16 cellular contexts compared by ENCODE assay signal in the genomic region with DNA sequence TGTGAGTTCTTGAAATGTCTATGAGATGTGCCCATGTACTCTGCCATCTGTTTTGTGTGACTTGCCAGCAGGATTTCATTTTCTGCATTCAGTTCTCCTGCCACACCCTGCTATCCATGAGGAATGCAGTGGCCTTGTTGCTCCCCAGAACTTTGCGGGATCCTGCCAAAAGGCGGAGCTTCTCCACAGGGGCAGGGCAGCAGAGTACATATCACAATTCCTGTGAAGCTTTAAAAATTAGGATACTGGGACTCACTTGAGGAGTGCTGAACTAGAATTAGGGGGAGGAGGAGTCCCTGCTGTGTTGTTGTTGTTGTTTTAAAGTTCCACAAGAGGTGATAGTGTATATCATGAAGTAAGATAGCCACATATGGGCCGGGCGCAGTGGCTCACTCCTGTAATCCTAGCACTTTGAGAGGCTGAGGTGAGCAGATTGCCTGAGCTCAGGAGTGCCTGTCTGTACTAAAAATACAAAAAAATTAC.
DNase-seq lines count a peak whose midpoint lies in the region; ATAC-seq and TF ChIP-seq lines count a peak whose summit lies in the region.
"Had no signal": no experiment of that assay in that cellular context is flagged by ENCODE, and none has a peak within 500 bp of the region (broad histone marks: within the 10 kb centered on the region; RNA-seq: fewer than 3 reads in every experiment).

No MANE protein-coding gene starts in this region.

- H3K4me3 Mint-ChIP-seq in endodermal cell, result no peak overlapping the region
- H3K4me3 Mint-ChIP-seq in activated T-cell treated with anti-CD3 and anti-CD28 coated beads, Interleukin-2, amount 50 U/mL, for 24 hours, result no peak overlapping the region
- no peak overlapping the region for H3K4me3 Mint-ChIP-seq in activated CD4-positive, alpha-beta memory T cell treated with anti-CD3 and anti-CD28 coated beads for 36 hours
- H3K4me3 Mint-ChIP-seq: activated T-cell treated with anti-CD3 and anti-CD28 coated beads, Interleukin-2, amount 50 U/mL, for 72 hours; brain; H9; stimulated activated naive CD8-positive, alpha-beta T cell treated with anti-CD3 and anti-CD28 coated beads, Interleukin-15, amount 100 ng/mL, for 72 hours had no signal

- H3K4me1 Mint-ChIP-seq in endodermal cell, result peaks cover 38% of the 10 kb centered on the region
- H3K4me1 Mint-ChIP-seq in activated T-cell treated with anti-CD3 and anti-CD28 coated beads, Interleukin-2, amount 50 U/mL, for 24 hours (ENCODE audit: low read depth), result no peaks in the 10 kb centered on the region
- H3K4me1 Mint-ChIP-seq in activated CD4-positive, alpha-beta memory T cell treated with anti-CD3 and anti-CD28 coated beads for 36 hours (ENCODE audit: low read depth), result no peaks in the 10 kb centered on the region
- H3K4me1 Mint-ChIP-seq: stimulated activated naive CD8-positive, alpha-beta T cell treated with anti-CD3 and anti-CD28 coated beads, Interleukin-15, amount 100 ng/mL, for 72 hours had no signal

- intact Hi-C loops in Right ventricle myocardium inferior (cut with DNase I), result no loop called here
- intact Hi-C loops in cardiac septum (cut with DNase I), result loop anchor here (5.0 kb wide), 1 partner anchor 62 kb away; no protein-coding TSS in a partner anchor
- intact Hi-C loops in activated CD4-positive, alpha-beta memory T cell treated with anti-CD3 and anti-CD28 coated beads for 36 hours (cut with micrococcal nuclease), result no loop called here

- H3K9ac ChIP-seq in endodermal cell (ENCODE audit: extremely low read depth, low read length, poor library complexity, severe bottlenecking), result no peak overlapping the region

- H3K27ac Mint-ChIP-seq in endodermal cell, result no peak overlapping the region
- H3K27ac Mint-ChIP-seq in activated T-cell treated with anti-CD3 and anti-CD28 coated beads, Interleukin-2, amount 50 U/mL, for 24 hours, result no peak overlapping the region
- H3K27ac Mint-ChIP-seq in activated CD4-positive, alpha-beta memory T cell treated with anti-CD3 and anti-CD28 coated beads for 36 hours, result no peak overlapping the region
- H3K27ac Mint-ChIP-seq: activated T-cell treated with anti-CD3 and anti-CD28 coated beads, Interleukin-2, amount 50 U/mL, for 72 hours; H9; stimulated activated naive CD8-positive, alpha-beta T cell treated with anti-CD3 and anti-CD28 coated beads, Interleukin-15, amount 100 ng/mL, for 72 hours had no signal

- H3K27ac ChIP-seq in endodermal cell (ENCODE audit: low read depth, low read length) (no peak overlapping the region), lung (ENCODE audit: low read depth in 1 of 2, low read length in 1 of 2) (peak overlapping the region in 1 of 2 donors; percentile 39)
- H3K27ac ChIP-seq: esophagus muscularis mucosa had no signal

- H3K9me3 ChIP-seq in endodermal cell (ENCODE audit: control insufficient read depth, low read length), result peaks cover 24% of the 10 kb centered on the region
- peaks cover 0 to 4% of the 10 kb centered on the region in 2 donors for H3K9me3 ChIP-seq in lung (ENCODE audit: control insufficient read depth in 2 of 2, insufficient read depth in 1 of 2, low read length in 1 of 2)
- H3K9me3 ChIP-seq: esophagus muscularis mucosa had no signal

- TF ChIP-seq CTCF in endodermal cell (conservative IDR thresholded peaks at IDR 0.05) (no peak), lung (IDR thresholded peaks at IDR 0.05; ENCODE audit: control extremely low read depth, extremely low read depth) (no peak)

- CTCF ChIA-PET in activated CD4-positive, alpha-beta memory T cell treated with anti-CD3 and anti-CD28 coated beads for 36 hours (lab: Charles Lee), result no interaction called here

- no peaks in the 10 kb centered on the region for H3K27me3 Mint-ChIP-seq in endodermal cell (ENCODE audit: insufficient read depth)
- peaks cover 16% of the 10 kb centered on the region for H3K27me3 Mint-ChIP-seq in activated T-cell treated with anti-CD3 and anti-CD28 coated beads, Interleukin-2, amount 50 U/mL, for 24 hours
- H3K27me3 Mint-ChIP-seq in activated CD4-positive, alpha-beta memory T cell treated with anti-CD3 and anti-CD28 coated beads for 36 hours, result peaks cover 5% of the 10 kb centered on the region
- H3K27me3 Mint-ChIP-seq: brain; stimulated activated naive CD8-positive, alpha-beta T cell treated with anti-CD3 and anti-CD28 coated beads, Interleukin-15, amount 100 ng/mL, for 72 hours had no signal

- no peak for DNase-seq in Right ventricle myocardium inferior (ENCODE audit: missing footprints)
- no peak for DNase-seq in cardiac septum (ENCODE audit: low spot score)
- DNase-seq in endodermal cell, result peak; percentile 65
- DNase-seq in lung (ENCODE audit: low spot score), result peak; percentile 66
- no peak for DNase-seq in stimulated activated CD4-positive, alpha-beta T cell treated with anti-CD3 and anti-CD28 coated beads, Interleukin-2, amount 100 ng/mL, for 24 hours
- DNase-seq in activated T-cell treated with anti-CD3 and anti-CD28 coated beads, Interleukin-2, amount 50 U/mL, for 24 hours, result no peak
- no peak for DNase-seq in activated CD4-positive, alpha-beta memory T cell treated with anti-CD3 and anti-CD28 coated beads for 36 hours
- DNase-seq: 8988T; activated T-cell treated with anti-CD3 and anti-CD28 coated beads, Interleukin-2, amount 50 U/mL, for 72 hours; H9; RPMI8226; stimulated activated CD4-positive, alpha-beta T cell treated with anti-CD3 and anti-CD28 coated beads, Interleukin-2, amount 100 ng/mL, for 48 hours; stimulated activated naive CD8-positive, alpha-beta T cell treated with anti-CD3 and anti-CD28 coated beads, Interleukin-15, amount 100 ng/mL, for 72 hours had no signal

- ATAC-seq in Right ventricle myocardium inferior (peak; percentile 49), lung (ENCODE audit: insufficient read depth, low FRiP score) (no peak), HG03565 (IDR thresholded peaks at IDR 0.05; ENCODE audit: unreplicated experiment) (no peak)
- ATAC-seq: activated T-cell treated with anti-CD3 and anti-CD28 coated beads, Interleukin-2, amount 50 U/mL, for 72 hours; stimulated activated naive CD8-positive, alpha-beta T cell treated with anti-CD3 and anti-CD28 coated beads, Interleukin-15, amount 100 ng/mL, for 72 hours had no signal

- H3K4me1 ChIP-seq in endodermal cell (ENCODE audit: control insufficient read depth, insufficient read depth, low read length) (peaks cover 30% of the 10 kb centered on the region), lung (ENCODE audit: control insufficient read depth in 2 of 2, insufficient read depth in 2 of 2, low read length in 2 of 2) (peaks cover 21 to 32% of the 10 kb centered on the region in 2 donors)

- H3K9me3 Mint-ChIP-seq in endodermal cell, result peaks cover 33% of the 10 kb centered on the region
- no peaks in the 10 kb centered on the region for H3K9me3 Mint-ChIP-seq in activated T-cell treated with anti-CD3 and anti-CD28 coated beads, Interleukin-2, amount 50 U/mL, for 24 hours
- no peaks in the 10 kb centered on the region for H3K9me3 Mint-ChIP-seq in activated CD4-positive, alpha-beta memory T cell treated with anti-CD3 and anti-CD28 coated beads for 36 hours
- H3K9me3 Mint-ChIP-seq: stimulated activated naive CD8-positive, alpha-beta T cell treated with anti-CD3 and anti-CD28 coated beads, Interleukin-15, amount 100 ng/mL, for 72 hours had no signal

- H3K36me3 Mint-ChIP-seq in endodermal cell (ENCODE audit: low read depth), result peaks cover 18% of the 10 kb centered on the region
- no peaks in the 10 kb centered on the region for H3K36me3 Mint-ChIP-seq in activated T-cell treated with anti-CD3 and anti-CD28 coated beads, Interleukin-2, amount 50 U/mL, for 24 hours (ENCODE audit: low read depth)
- H3K36me3 Mint-ChIP-seq in activated CD4-positive, alpha-beta memory T cell treated with anti-CD3 and anti-CD28 coated beads for 36 hours, result no peaks in the 10 kb centered on the region

- POLR2A ChIA-PET in activated CD4-positive, alpha-beta memory T cell treated with anti-CD3 and anti-CD28 coated beads for 36 hours (lab: Charles Lee), result no interaction called here

- 70 to 87% methylated on average over 4 of the region's 4 CpGs for WGBS in endodermal cell (ENCODE audit: insufficient coverage in 1 of 2, insufficient read length in 1 of 2), 2 experiments
- WGBS in lung, 2 donors, result 71 to 74% methylated on average over 4 of the region's 4 CpGs

- H3K36me3 ChIP-seq in endodermal cell (ENCODE audit: control insufficient read depth, insufficient read depth, low read length), result peaks cover 36% of the 10 kb centered on the region
- H3K36me3 ChIP-seq in lung (ENCODE audit: control insufficient read depth in 2 of 2, insufficient read depth in 2 of 2, low read length in 2 of 2), result peaks cover 0 to 3% of the 10 kb centered on the region in 2 donors

- H3K27me3 ChIP-seq in endodermal cell (ENCODE audit: control insufficient read depth, insufficient read depth, low read length, poor library complexity, severe bottlenecking), result no peaks in the 10 kb centered on the region
- H3K27me3 ChIP-seq in lung (ENCODE audit: control insufficient read depth, insufficient read depth), result no peaks in the 10 kb centered on the region
- H3K27me3 ChIP-seq: esophagus muscularis mucosa had no signal

- H3K4me3 ChIP-seq in endodermal cell (ENCODE audit: low read length), result no peak overlapping the region
- no peak overlapping the region for H3K4me3 ChIP-seq in lung
- H3K4me3 ChIP-seq: esophagus muscularis mucosa had no signal

Comparison
In these comparisons a context has a peak if more than half of its experiments do, and no peak if none do; other contexts are left out.
1. DNase-seq: peak in endodermal cell (single experiment) and lung (single experiment); none in Right ventricle myocardium inferior (single experiment), cardiac septum (single experiment), stimulated activated CD4-positive, alpha-beta T cell treated with anti-CD3 and anti-CD28 coated beads, Interleukin-2, amount 100 ng/mL, for 24 hours (0 of 2), activated T-cell treated with anti-CD3 and anti-CD28 coated beads, Interleukin-2, amount 50 U/mL, for 24 hours (single experiment) and activated CD4-positive, alpha-beta memory T cell treated with anti-CD3 and anti-CD28 coated beads for 36 hours (single experiment).